Comparison of ENCODE assay signal across 8 cellular contexts in the genomic region with DNA sequence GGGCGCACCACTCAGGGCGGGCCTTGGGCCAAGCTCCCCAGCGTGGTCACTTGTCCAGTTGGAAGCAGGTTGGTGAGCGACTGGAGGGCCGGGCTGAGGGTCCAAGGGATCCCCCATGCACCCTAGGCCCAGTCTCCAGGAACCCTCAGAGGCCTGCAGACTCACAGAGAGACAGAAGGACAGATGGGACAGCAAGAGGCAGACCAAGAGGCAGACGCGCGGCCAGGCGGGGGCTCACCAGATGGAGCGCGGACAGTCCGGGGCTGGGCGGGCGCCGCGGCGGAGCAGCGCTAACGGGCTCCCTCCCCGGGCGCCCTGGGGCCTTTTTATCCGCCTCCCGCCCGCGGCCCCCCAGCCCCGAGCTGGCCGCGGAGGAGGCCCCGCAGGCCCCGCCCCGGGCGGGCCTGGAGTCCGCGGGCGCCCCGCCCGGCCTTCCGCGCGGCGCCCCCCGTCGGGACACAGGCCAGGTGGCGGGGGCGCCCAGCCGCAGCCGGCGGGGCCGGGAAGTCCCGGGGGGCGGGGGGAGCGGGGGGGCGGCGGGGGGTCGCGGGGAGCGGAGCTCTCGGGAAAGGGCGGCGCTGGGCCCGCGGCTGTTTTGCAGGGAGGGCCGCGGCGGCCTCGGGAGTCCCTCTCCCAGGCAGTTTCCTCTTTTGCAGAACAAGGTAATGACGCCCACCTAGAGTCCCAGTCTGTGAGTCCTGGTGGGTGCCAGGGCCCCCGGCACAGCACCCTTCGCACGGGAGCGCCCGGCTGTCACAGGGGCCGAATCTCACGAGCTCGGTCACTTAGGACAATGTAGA. TPM values are rescaled to one million over a fixed set of nuclear protein-coding genes. Genes with fewer than 3 reads are reported as not detected.
DNase-seq lines count a peak whose midpoint lies in the region; ATAC-seq and TF ChIP-seq lines count a peak whose summit lies in the region.

A gene (minus strand): TSS at position 301 of the 800 bp plus-strand sequence. CDS start 5,175 bp downstream, outside the sequence.

- no TSS peak for BruUV-seq in OCI-LY7 (replicated peaks; lab: Mats Ljungman, UMichigan)

- H3K4me1 ChIP-seq in OCI-LY7 (ENCODE audit: insufficient read depth, low read length, poor library complexity, severe bottlenecking) (no peaks in the 10 kb centered on the region), endocrine pancreas (ENCODE audit: control insufficient read depth, insufficient read depth, low read length) (no peaks in the 10 kb centered on the region)
- peaks cover 3% of the 10 kb centered on the region for H3K4me1 ChIP-seq in effector memory CD4-positive, alpha-beta T cell (ENCODE audit: control insufficient read depth, insufficient read depth, low read length, poor library complexity, severe bottlenecking)

- H3K4me3 Mint-ChIP-seq in mesothelial cell of epicardium, result peak within 1 kb of the TSS; percentile 75

- no peaks in the 10 kb centered on the region for H3K36me3 Mint-ChIP-seq in mesothelial cell of epicardium

- POLR2A ChIA-PET in OCI-LY7 (lab: Charles Lee), result interaction anchor here (0.7 kb wide), 1 partner anchor 124 kb away, joined by 3 read pairs; no protein-coding TSS in a partner anchor

- no peaks in the 10 kb centered on the region for H3K79me2 ChIP-seq in OCI-LY7 (ENCODE audit: insufficient read depth, low read depth, low read length)

- H3K36me3 ChIP-seq in OCI-LY7 (ENCODE audit: insufficient read depth, low read length), result no peaks in the 10 kb centered on the region
- no peaks in the 10 kb centered on the region for H3K36me3 ChIP-seq in endocrine pancreas (ENCODE audit: control insufficient read depth, insufficient read depth, low read length)
- no peaks in the 10 kb centered on the region for H3K36me3 ChIP-seq in effector memory CD4-positive, alpha-beta T cell (ENCODE audit: control insufficient read depth, insufficient read depth, low read length)

- peaks cover 46% of the 10 kb centered on the region for H3K4me1 Mint-ChIP-seq in mesothelial cell of epicardium

- TF ChIP-seq CTCF in OCI-LY7 (conservative IDR thresholded peaks at IDR 0.05; ENCODE audit: low read length) (no peak), mesothelial cell of epicardium (IDR thresholded peaks at IDR 0.05; ENCODE audit: unreplicated experiment) (no peak)

- peak within 1 kb of the TSS; percentile 66 for H3K27ac Mint-ChIP-seq in mesothelial cell of epicardium

- intact Hi-C loops in OCI-LY7 (cut with micrococcal nuclease; ENCODE audit: unreplicated experiment), result no loop called here

- H3K27me3 Mint-ChIP-seq in mesothelial cell of epicardium (ENCODE audit: low read depth), result peaks cover 1% of the 10 kb centered on the region

- CTCF ChIA-PET in OCI-LY7 (lab: Charles Lee; ENCODE audit: unreplicated experiment), result no interaction called here

- ATAC-seq in HG03354 (IDR thresholded peaks at IDR 0.05; ENCODE audit: poor library complexity, severe bottlenecking, unreplicated experiment) (no peak), HG03457 (IDR thresholded peaks at IDR 0.05; ENCODE audit: unreplicated experiment) (no peak)

- no peaks in the 10 kb centered on the region for H4K20me1 ChIP-seq in OCI-LY7 (ENCODE audit: insufficient read depth, low read length)

- peak within 1 kb of the TSS; percentile 72 for H3K9ac ChIP-seq in endocrine pancreas (ENCODE audit: control insufficient read depth, insufficient read depth, low read length)

- H3K27ac ChIP-seq in OCI-LY7 (ENCODE audit: low read depth, low read length, poor library complexity, severe bottlenecking), result no peak within 1 kb of the TSS
- H3K27ac ChIP-seq in effector memory CD4-positive, alpha-beta T cell (ENCODE audit: insufficient read depth, low read length, poor library complexity, severe bottlenecking), result no peak within 1 kb of the TSS

- H3K27me3 ChIP-seq in endocrine pancreas (ENCODE audit: control insufficient read depth, insufficient read depth, low read length), result no peaks in the 10 kb centered on the region
- H3K27me3 ChIP-seq in effector memory CD4-positive, alpha-beta T cell (replicated peaks; ENCODE audit: control insufficient read depth, insufficient read depth, low read length, poor library complexity, severe bottlenecking), result peaks cover 18% of the 10 kb centered on the region

- no peaks in the 10 kb centered on the region for H3K9me3 Mint-ChIP-seq in mesothelial cell of epicardium

- H2AFZ ChIP-seq in OCI-LY7 (ENCODE audit: low read length), result no peak within 1 kb of the TSS

- peak; percentile 58 for DNase-seq in activated CD8-positive, alpha-beta memory T cell treated with anti-CD3 and anti-CD28 coated beads for 24 hours
- DNase-seq in activated CD8-positive, alpha-beta memory T cell treated with anti-CD3 and anti-CD28 coated beads, Interleukin-2, amount 50 U/mL, for 4 hours, result no peak
- DNase-seq in OCI-LY7 (ENCODE audit: low spot score) (peak; percentile 27), mesothelial cell of epicardium (ENCODE audit: low spot score in 2 of 2, unreplicated experiment in 2 of 2) (no peak)
- DNase-seq in effector memory CD4-positive, alpha-beta T cell, result no peak

- H3K4me3 ChIP-seq in OCI-LY7 (ENCODE audit: low read depth, low read length, poor library complexity, severe bottlenecking) (peak within 1 kb of the TSS; percentile 30), endocrine pancreas (ENCODE audit: control insufficient read depth, insufficient read depth, low read length) (no peak within 1 kb of the TSS)
- H3K4me3 ChIP-seq in effector memory CD4-positive, alpha-beta T cell (ENCODE audit: insufficient read depth, low read depth, low read length, poor library complexity, severe bottlenecking), result no peak within 1 kb of the TSS

- no peaks in the 10 kb centered on the region for H3K9me3 ChIP-seq in OCI-LY7 (ENCODE audit: low read length)
- H3K9me3 ChIP-seq in endocrine pancreas (ENCODE audit: control insufficient read depth, low read length), result no peaks in the 10 kb centered on the region
- H3K9me3 ChIP-seq in effector memory CD4-positive, alpha-beta T cell (ENCODE audit: control insufficient read depth, low read length), result no peaks in the 10 kb centered on the region

- peak within 1 kb of the TSS; percentile 37; the same call in 1 of the 2 replicates for H3K4me2 ChIP-seq in OCI-LY7 (ENCODE audit: low read length)

- H3K9me2 ChIP-seq in OCI-LY7 (ENCODE audit: insufficient read depth, low read length), result no peaks in the 10 kb centered on the region

RNA-seq across cellular contexts. Expression of the gene that starts here (rescaled TPM):
- total RNA-seq in OCI-LY7 (2014; rRNA removed; shearing (Covaris generic)), result not detected in 2 replicates
- total RNA-seq in OCI-LY7 (2022) (not detected in 2 replicates), mesothelial cell of epicardium (7.0 to 7.9 TPM (median 7.5 TPM) in 3 replicates)

Comparison
In these comparisons a context has a peak if more than half of its experiments do, and no peak if none do; other contexts are left out.
1. Peak in DNase-seq, H3K4me3 ChIP-seq and H3K4me2 ChIP-seq in OCI-LY7; RNA of the gene not detected or under 1 TPM.